8 cellular contexts compared by ENCODE assay signal in the genomic region with DNA sequence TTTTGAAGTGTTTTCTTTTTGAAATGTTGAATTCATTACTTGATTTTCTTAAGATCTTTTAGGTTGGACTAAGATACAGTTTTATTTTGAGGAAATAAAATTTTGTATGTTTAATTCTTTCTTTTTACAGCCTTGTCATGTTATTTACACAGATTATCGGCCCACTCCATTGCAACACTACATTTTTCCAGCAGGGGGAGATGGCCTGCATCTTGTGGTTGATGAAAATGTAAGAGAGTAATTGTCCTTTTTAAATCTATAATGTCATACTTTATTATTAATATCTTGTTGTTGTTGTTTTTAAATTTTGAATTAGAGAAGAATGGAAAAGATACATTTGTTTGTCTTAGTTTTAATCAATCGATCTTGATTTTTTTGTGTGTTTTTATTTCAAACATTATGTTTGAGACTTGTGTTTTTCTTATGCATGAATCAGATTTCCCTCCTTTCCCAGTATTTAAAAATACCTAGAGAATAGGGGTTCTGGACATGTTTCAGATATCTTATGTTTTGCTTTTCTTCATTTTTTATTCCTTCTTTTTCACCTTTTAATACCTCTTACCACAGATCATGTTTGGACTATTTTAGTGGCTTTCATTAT. TPM values are rescaled to one million over a fixed set of nuclear protein-coding genes. Genes with fewer than 3 reads are reported as not detected.
DNase-seq lines count a peak whose midpoint lies in the region; ATAC-seq, FAIRE-seq and TF ChIP-seq lines count a peak whose summit lies in the region.

No MANE protein-coding gene starts in this region.

- peaks cover 0 to 26% (median 8%) of the 10 kb centered on the region in 4 donors for H3K36me3 ChIP-seq in right lobe of liver

- peak; percentile 65 to 80 (median 72) for ATAC-seq in right lobe of liver

- H3K9me3 ChIP-seq in right lobe of liver = no peaks in the 10 kb centered on the region

- intact Hi-C loops in right lobe of liver (cut with DNase I) = no loop called here

- H3K27ac ChIP-seq in right lobe of liver = peak overlapping the region; percentile 65 to 81 (median 76)

- FAIRE-seq in G401.6 (lab: Jason Lieb, UNC) = peak; percentile 95

- H3K27ac Mint-ChIP-seq in chondrocyte (ENCODE audit: unreplicated experiment) = peak overlapping the region; percentile 84

- TF ChIP-seq POLR2A in right lobe of liver (IDR thresholded peaks at IDR 0.05) = no peak

- TF ChIP-seq CTCF in LNCaP clone FGC (IDR thresholded peaks at IDR 0.05; ENCODE audit: control insufficient read depth, extremely low read depth, insufficient read depth) (peak; percentile 86), chondrocyte (IDR thresholded peaks at IDR 0.05) (peak; percentile 94), right lobe of liver (IDR thresholded peaks at IDR 0.05) (peak; percentile 77 to 91 (median 84))

- WGBS in right lobe of liver (ENCODE audit: insufficient coverage, low coverage, low lambda C conversion rate, missing lambda C conversion rate) = 7% methylated on average over 2 of the region's 2 CpGs

- H3K4me3 Mint-ChIP-seq in chondrocyte (ENCODE audit: unreplicated experiment) = no peak overlapping the region

- H3K4me3 ChIP-seq in LNCaP clone FGC (ENCODE audit: low read depth, low read length) = no peak overlapping the region
- H3K4me3 ChIP-seq in right lobe of liver = no peak overlapping the region

- no peaks in the 10 kb centered on the region for H3K27me3 Mint-ChIP-seq in chondrocyte (ENCODE audit: low read depth)

- peaks cover 0 to 26% (median 9%) of the 10 kb centered on the region in 4 donors for H3K4me1 ChIP-seq in right lobe of liver

- no peaks in the 10 kb centered on the region for H3K9me3 Mint-ChIP-seq in chondrocyte (ENCODE audit: low read depth)

- H3K36me3 Mint-ChIP-seq in chondrocyte (ENCODE audit: low read depth) = peaks cover 17% of the 10 kb centered on the region

- H3K27me3 ChIP-seq in right lobe of liver = no peaks in the 10 kb centered on the region

- DNase-seq in LNCaP clone FGC (ENCODE audit: low read depth) (peak; percentile 59), chondrocyte (ENCODE audit: low spot score) (no peak), right lobe of liver (peak in 1 of 3 donors; percentile 60), NCI-H526 treated with DMSO at 0.1 percent for 48 hours (lab: John Stamatoyannopoulos, UW) (no peak), NCI-H187 treated with DMSO at 0.1 percent for 48 hours (lab: John Stamatoyannopoulos, UW) (no peak)
- DNase-seq in activated CD4-positive, alpha-beta T cell treated with anti-CD3 and anti-CD28 coated beads for 24 hours (ENCODE audit: low read depth in 2 of 2) = peak; percentile 34 to 51
- DNase-seq in stimulated activated CD8-positive, alpha-beta memory T cell treated with anti-CD3 and anti-CD28 coated beads, Interleukin-12 subunit alpha, Interleukin-12 subunit beta, amount 100 ng/mL, for 1 hour (ENCODE audit: low read depth) = peak; percentile 22

- H3K4me1 Mint-ChIP-seq in chondrocyte (ENCODE audit: low read depth) = peaks cover 31% of the 10 kb centered on the region

RNA-seq across cellular contexts. Expression of a gene that starts 36.7 kb away (rescaled TPM):
- total RNA-seq in chondrocyte (44.1 to 63.3 TPM (median 45.3 TPM) in 3 replicates), right lobe of liver (10 to 100 TPM; 24.7 to 42.4 (median 31.9) TPM)

RNA-seq across cellular contexts. Expression of a gene that starts 37.0 kb away (rescaled TPM):
- total RNA-seq in chondrocyte = 22.2 to 32.2 TPM (median 23.0 TPM) in 3 replicates
- total RNA-seq in right lobe of liver = 10 to 100 TPM; 10.8 to 18.2 (median 14.7) TPM

Comparison
In these comparisons a context has a peak if more than half of its experiments do, and no peak if none do; other contexts are left out.
1. DNase-seq: peak in LNCaP clone FGC (single experiment), activated CD4-positive, alpha-beta T cell treated with anti-CD3 and anti-CD28 coated beads for 24 hours (2 of 2) and stimulated activated CD8-positive, alpha-beta memory T cell treated with anti-CD3 and anti-CD28 coated beads, Interleukin-12 subunit alpha, Interleukin-12 subunit beta, amount 100 ng/mL, for 1 hour (single experiment); none in chondrocyte (single experiment), NCI-H526 treated with DMSO at 0.1 percent for 48 hours (single experiment) and NCI-H187 treated with DMSO at 0.1 percent for 48 hours (single experiment).
2. Peak in every context shown above with its lines, with median percentiles within 50 percentile points of each other: CTCF ChIP-seq.